In the genomic region with DNA sequence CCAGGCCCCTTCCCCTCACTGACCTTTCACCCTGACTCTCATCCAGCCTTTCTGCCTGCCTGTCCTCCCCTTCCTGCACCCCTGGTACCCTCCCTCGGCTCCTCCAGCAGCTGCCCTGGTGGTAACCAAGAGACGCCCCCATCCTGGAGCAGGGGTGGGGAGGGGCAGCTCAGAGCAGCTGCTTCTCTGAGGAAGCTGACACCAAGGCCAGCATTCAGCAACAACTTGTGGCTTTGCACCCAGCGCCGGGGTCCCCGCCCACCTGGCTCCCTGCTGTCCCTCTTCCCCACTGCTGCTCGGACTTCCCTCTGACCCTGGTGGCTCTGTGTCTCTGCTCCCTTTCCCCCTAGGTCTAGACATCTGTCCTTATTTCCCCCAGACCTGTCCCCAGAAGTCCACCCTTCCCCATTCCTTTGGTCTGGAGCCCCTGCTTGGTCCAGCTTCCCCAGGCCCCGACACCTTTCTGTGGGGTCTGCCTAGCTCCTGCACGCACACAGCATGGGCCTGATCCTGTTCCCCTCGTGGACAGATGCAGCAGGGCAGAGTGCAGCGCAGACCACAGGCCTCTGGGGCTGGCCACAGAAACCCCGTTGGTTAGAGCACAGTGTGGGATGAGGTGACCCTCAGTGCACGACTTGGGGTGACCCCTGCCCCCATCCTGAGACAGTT, we compare ENCODE assay signal across 16 cellular contexts. TPM values are rescaled to one million over a fixed set of nuclear protein-coding genes. Genes with fewer than 3 reads are reported as not detected.
A peak's percentile ranks its signal among the peaks of the same experiment; 100 is the strongest.
DNase-seq lines count a peak whose midpoint lies in the region; ATAC-seq and TF ChIP-seq lines count a peak whose summit lies in the region.
"Had no signal": no experiment of that assay in that cellular context is flagged by ENCODE, and none has a peak within 500 bp of the region (broad histone marks: within the 10 kb centered on the region; RNA-seq: fewer than 3 reads in every experiment).

No MANE protein-coding gene starts in this region.

- H3F3A ChIP-seq in neural progenitor cell (ENCODE audit: low read depth) = peaks cover 44% of the 10 kb centered on the region

- H3K4me2 ChIP-seq in IMR-90 (ENCODE audit: low read depth, low read length) (no peak overlapping the region), neural progenitor cell (no peak overlapping the region)

- no TSS peak for BruUV-seq in IMR-90 (replicated peaks; lab: Mats Ljungman, UMichigan)

- peaks cover 19% of the 10 kb centered on the region for H3K36me3 ChIP-seq in IMR-90 (ENCODE audit: control insufficient read depth, insufficient read depth, low read length)
- H3K36me3 ChIP-seq in neural progenitor cell = no peaks in the 10 kb centered on the region
- H3K36me3 ChIP-seq in upper lobe of right lung = peaks cover 6% of the 10 kb centered on the region

- no peaks in the 10 kb centered on the region for H4K20me1 ChIP-seq in IMR-90 (ENCODE audit: insufficient read depth, low read length)
- peaks cover 8% of the 10 kb centered on the region for H4K20me1 ChIP-seq in neural progenitor cell (ENCODE audit: low read depth)

- H3K79me1 ChIP-seq in IMR-90 (ENCODE audit: low read depth in 1 of 2, low read length in 2 of 2) = peaks cover 4 to 20% of the 10 kb centered on the region in 2 experiments; a peak in 2 of 4 replicates

- H2AK9ac ChIP-seq in IMR-90 (replicated peaks; ENCODE audit: low read depth, low read length, poor library complexity) = peak overlapping the region; percentile 81

- H3K27ac Mint-ChIP-seq in activated CD8-positive, alpha-beta T cell treated with anti-CD3 and anti-CD28 coated beads, Interleukin-2, amount 10 ng/mL, durations not matched to agents 7 days and 5 days = no peak overlapping the region
- H3K27ac Mint-ChIP-seq in neural progenitor cell = no peak overlapping the region
- H3K27ac Mint-ChIP-seq: activated B cell treated with CpG ODN at 0.5 μM for 24 hours; activated naive CD8-positive, alpha-beta T cell had no signal

- H3K4me3 Mint-ChIP-seq in activated CD8-positive, alpha-beta T cell treated with anti-CD3 and anti-CD28 coated beads, Interleukin-2, amount 10 ng/mL, durations not matched to agents 7 days and 5 days = no peak overlapping the region
- peak overlapping the region; percentile 33 for H3K4me3 Mint-ChIP-seq in neural progenitor cell
- H3K4me3 Mint-ChIP-seq: activated B cell treated with CpG ODN at 0.5 μM for 24 hours; activated naive CD8-positive, alpha-beta T cell had no signal

- H3K23ac ChIP-seq in IMR-90 (ENCODE audit: low read depth, low read length) = no peak overlapping the region

- TF ChIP-seq RAD21 in IMR-90 (IDR thresholded peaks at IDR 0.05; ENCODE audit: low read length) = no peak

- H3K27me3 Mint-ChIP-seq in activated CD8-positive, alpha-beta T cell treated with anti-CD3 and anti-CD28 coated beads, Interleukin-2, amount 10 ng/mL, durations not matched to agents 7 days and 5 days (ENCODE audit: low read depth) = peaks cover 6% of the 10 kb centered on the region
- H3K27me3 Mint-ChIP-seq in neural progenitor cell (ENCODE audit: insufficient read depth, low read depth) = peaks cover 6% of the 10 kb centered on the region

- no peaks in the 10 kb centered on the region for H3K9me3 Mint-ChIP-seq in activated CD8-positive, alpha-beta T cell treated with anti-CD3 and anti-CD28 coated beads, Interleukin-2, amount 10 ng/mL, durations not matched to agents 7 days and 5 days (ENCODE audit: insufficient read depth)
- H3K9me3 Mint-ChIP-seq in neural progenitor cell = no peaks in the 10 kb centered on the region
- H3K9me3 Mint-ChIP-seq: activated B cell treated with CpG ODN at 0.5 μM for 24 hours; CD4-positive, CD25-positive, alpha-beta regulatory T cell had no signal

- H3K4me3 ChIP-seq in IMR-90 (ENCODE audit: insufficient read depth, low read depth, low read length) (no peak overlapping the region), neural progenitor cell (no peak overlapping the region), upper lobe of right lung (no peak overlapping the region)
- H3K4me3 ChIP-seq: gastroesophageal sphincter, GM23248 had no signal

- H3K4me1 ChIP-seq in IMR-90 (ENCODE audit: control insufficient read depth, insufficient read depth, low read length) (peaks cover 7% of the 10 kb centered on the region; the same call in 1 of the 2 replicates), neural progenitor cell (peaks cover 21% of the 10 kb centered on the region), upper lobe of right lung (peaks cover 11% of the 10 kb centered on the region)

- TF ChIP-seq CTCF in IMR-90 (conservative IDR thresholded peaks at IDR 0.05; ENCODE audit: low read depth, low read length) (no peak), neural progenitor cell (IDR thresholded peaks at IDR 0.05) (no peak), upper lobe of right lung (IDR thresholded peaks at IDR 0.05) (no peak)

- dilution Hi-C loops in IMR-90 (cut with HindIII; ENCODE audit: low sequenced_read_pairs, unreplicated experiment) = no loop called here

- no peak overlapping the region for H2BK120ac ChIP-seq in IMR-90 (ENCODE audit: low read depth, low read length)

- in situ Hi-C loops in IMR-90 (cut with MboI; ENCODE audit: low sequenced_read_pairs) = loop anchor here (5.0 kb wide), 1 partner anchor 45 kb away; no protein-coding TSS in a partner anchor

- DNase-seq in DMS 273 (lab: John Stamatoyannopoulos, UW; ENCODE audit: unreplicated experiment) (peak; percentile 48), DMS 273 treated with DMSO at 0.1 percent for 48 hours (lab: John Stamatoyannopoulos, UW) (no peak), IMR-90 (no peak), neural progenitor cell (ENCODE audit: low spot score) (peak; percentile 33), AG08396 (ENCODE audit: low spot score) (no peak), upper lobe of right lung (no peak)
- peak; percentile 36 for DNase-seq in activated CD8-positive, alpha-beta T cell treated with anti-CD3 and anti-CD28 coated beads, Interleukin-2, amount 10 ng/mL, durations not matched to agents 7 days and 5 days
- DNase-seq in activated naive CD4-positive, alpha-beta T cell treated with anti-CD3 and anti-CD28 coated beads, Interleukin-2, amount 50 U/mL, for 16 hours = no peak
- DNase-seq: activated B cell treated with CpG ODN at 0.5 μM for 24 hours; CD4-positive, CD25-positive, alpha-beta regulatory T cell; GM23248; mesendoderm; NCI-H1092; NCI-H2227 treated with DMSO at 0.1 percent for 48 hours had no signal

- H2BK20ac ChIP-seq in IMR-90 (ENCODE audit: low read depth, low read length) = no peak overlapping the region

- no peak for TF ChIP-seq POLR2A in IMR-90 (IDR thresholded peaks at IDR 0.05; ENCODE audit: low read depth, low read length)

- H2AFZ ChIP-seq in IMR-90 (replicated peaks; ENCODE audit: low read length, poor library complexity) = no peak overlapping the region
- no peak overlapping the region for H2AFZ ChIP-seq in neural progenitor cell (replicated peaks)
- H2AFZ ChIP-seq: GM23248 had no signal

- H3K4me1 Mint-ChIP-seq in activated CD8-positive, alpha-beta T cell treated with anti-CD3 and anti-CD28 coated beads, Interleukin-2, amount 10 ng/mL, durations not matched to agents 7 days and 5 days (ENCODE audit: low read depth) = peaks cover 38% of the 10 kb centered on the region
- peaks cover 34% of the 10 kb centered on the region for H3K4me1 Mint-ChIP-seq in neural progenitor cell

- H3K27ac ChIP-seq in IMR-90 (ENCODE audit: insufficient read depth, low read length) (no peak overlapping the region), neural progenitor cell (no peak overlapping the region), upper lobe of right lung (no peak overlapping the region)
- H3K27ac ChIP-seq: gastroesophageal sphincter, GM23248 had no signal

- H3K27me3 ChIP-seq in IMR-90 (ENCODE audit: control insufficient read depth, insufficient read depth, low read length) (no peaks in the 10 kb centered on the region), neural progenitor cell (peaks cover 5% of the 10 kb centered on the region), upper lobe of right lung (peaks cover 3% of the 10 kb centered on the region)

- no peak overlapping the region for H4K91ac ChIP-seq in IMR-90 (ENCODE audit: insufficient read depth, low read depth, low read length)

- H3K9me1 ChIP-seq in IMR-90 (ENCODE audit: insufficient read depth, low read length) = peaks cover 7% of the 10 kb centered on the region; the same call in 1 of the 2 replicates

- no peak overlapping the region for H3K9ac ChIP-seq in IMR-90 (ENCODE audit: low read depth, low read length)
- H3K9ac ChIP-seq in neural progenitor cell = peak overlapping the region; percentile 27
- H3K9ac ChIP-seq: GM23248 had no signal

- H3K9me3 ChIP-seq in IMR-90 (ENCODE audit: control insufficient read depth, insufficient read depth, low read length) (no peaks in the 10 kb centered on the region), neural progenitor cell (ENCODE audit: low read depth) (no peaks in the 10 kb centered on the region), upper lobe of right lung (no peaks in the 10 kb centered on the region)
- H3K9me3 ChIP-seq: gastroesophageal sphincter had no signal

- H2BK15ac ChIP-seq in IMR-90 (ENCODE audit: low read depth, low read length) = no peak overlapping the region

- peaks cover 12% of the 10 kb centered on the region for H3K36me3 Mint-ChIP-seq in activated CD8-positive, alpha-beta T cell treated with anti-CD3 and anti-CD28 coated beads, Interleukin-2, amount 10 ng/mL, durations not matched to agents 7 days and 5 days (ENCODE audit: low read depth)
- no peaks in the 10 kb centered on the region for H3K36me3 Mint-ChIP-seq in neural progenitor cell
- H3K36me3 Mint-ChIP-seq: activated naive CD8-positive, alpha-beta T cell; CD4-positive, CD25-positive, alpha-beta regulatory T cell had no signal

- POLR2A ChIA-PET in IMR-90 (lab: Charles Lee; ENCODE audit: unreplicated experiment) = no interaction called here
- POLR2A ChIA-PET in activated CD8-positive, alpha-beta T cell treated with anti-CD3 and anti-CD28 coated beads, Interleukin-2, amount 10 ng/mL, durations not matched to agents 7 days and 5 days (lab: Charles Lee) = no interaction called here

- CTCF ChIA-PET in IMR-90 (lab: Yijun Ruan, JAX) = no interaction called here
- CTCF ChIA-PET in activated CD8-positive, alpha-beta T cell treated with anti-CD3 and anti-CD28 coated beads, Interleukin-2, amount 10 ng/mL, durations not matched to agents 7 days and 5 days (lab: Charles Lee) = no interaction called here

- no peak overlapping the region for H3K18ac ChIP-seq in IMR-90 (ENCODE audit: low read depth, low read length)

- peaks cover 10% of the 10 kb centered on the region for H3K79me2 ChIP-seq in neural progenitor cell (ENCODE audit: low read depth)

- H4K8ac ChIP-seq in IMR-90 (ENCODE audit: low read depth in 2 of 2, low read length in 2 of 2) = no peak overlapping the region

- H3K56ac ChIP-seq in IMR-90 (ENCODE audit: extremely low read depth, insufficient read depth, low read length) = no peak overlapping the region

- no peak overlapping the region for H4K5ac ChIP-seq in IMR-90 (ENCODE audit: low read depth, low read length)

- no peak for ATAC-seq in IMR-90 (ENCODE audit: low read depth)
- ATAC-seq in activated CD8-positive, alpha-beta T cell treated with anti-CD3 and anti-CD28 coated beads, Interleukin-2, amount 10 ng/mL, durations not matched to agents 7 days and 5 days = no peak
- no peak for ATAC-seq in upper lobe of right lung
- ATAC-seq: gastroesophageal sphincter had no signal

- no peak overlapping the region for H3K14ac ChIP-seq in IMR-90 (replicated peaks; ENCODE audit: low read depth, low read length)

- H2AK5ac ChIP-seq in IMR-90 (ENCODE audit: low read depth, low read length) = no peak overlapping the region

- no peak overlapping the region for H3K4ac ChIP-seq in IMR-90 (ENCODE audit: low read depth, low read length)

- intact Hi-C loops in IMR-90 (cut with micrococcal nuclease) (no loop called here), upper lobe of right lung (cut with DNase I) (loop anchor here (10.0 kb wide), 1 partner anchor 48 kb away; a partner anchor contains a TSS)

- WGBS in IMR-90 (ENCODE audit: extremely low coverage in 2 of 2, insufficient read length in 1 of 2), 2 experiments = 40% methylated on average over 1 of the region's 12 CpGs; no CpG with 5 or more reads in 1 of the 2 experiments

- H2BK5ac ChIP-seq in IMR-90 (ENCODE audit: low read depth, low read length, poor library complexity, severe bottlenecking) = no peak overlapping the region

RNA-seq across cellular contexts. Expression of a gene that starts 1.2 kb away (rescaled TPM):
- total RNA-seq in IMR-90 (2012; rRNA removed) = under 0.01 TPM in 1 of 2 replicates, not detected in the other
- 0.56 and 0.63 TPM in 2 replicates for polyA plus RNA-seq in IMR-90 (2012; rRNA removed)
- 0.35 and 0.36 TPM in 2 replicates for polyA plus RNA-seq in IMR-90 (2012; cell fraction: cytosol; rRNA removed)
- polyA plus RNA-seq in IMR-90 (2012; cell fraction: nucleus; rRNA removed; ENCODE audit: low replicate concordance) = 6.0 and 9.8 TPM in 2 replicates
- total RNA-seq in activated CD8-positive, alpha-beta T cell treated with anti-CD3 and anti-CD28 coated beads, Interleukin-2, amount 10 ng/mL, durations not matched to agents 7 days and 5 days = 1 to 10 TPM; 1.8 to 2.1 TPM
- total RNA-seq in neural progenitor cell (ENCODE audit: low replicate concordance) = 1.6 and 8.2 TPM in 2 replicates
- 0.46 TPM for total RNA-seq in upper lobe of right lung
- polyA plus RNA-seq: CD4-positive, CD25-positive, alpha-beta regulatory T cell had no signal

RNA-seq across cellular contexts. Expression of a gene that starts 13.5 kb away (rescaled TPM):
- total RNA-seq in IMR-90 (2012; rRNA removed) (3.9 and 4.7 TPM in 2 replicates), neural progenitor cell (ENCODE audit: low replicate concordance) (12.4 and 30.6 TPM in 2 replicates), upper lobe of right lung (51.9 TPM)
- polyA plus RNA-seq in IMR-90 (2012; rRNA removed) = 38.6 and 39.9 TPM in 2 replicates
- 21.8 and 35.0 TPM in 2 replicates for polyA plus RNA-seq in IMR-90 (2012; cell fraction: cytosol; rRNA removed)
- 206 and 313 TPM in 2 replicates for polyA plus RNA-seq in IMR-90 (2012; cell fraction: nucleus; rRNA removed; ENCODE audit: low replicate concordance)
- 10 to 100 TPM; 47.8 to 52.2 TPM for total RNA-seq in activated CD8-positive, alpha-beta T cell treated with anti-CD3 and anti-CD28 coated beads, Interleukin-2, amount 10 ng/mL, durations not matched to agents 7 days and 5 days

RNA-seq across cellular contexts. Expression of a gene that starts 31.0 kb away (rescaled TPM):
- 80.3 and 88.0 TPM in 2 replicates for total RNA-seq in IMR-90 (2012; rRNA removed)
- 126 and 131 TPM in 2 replicates for polyA plus RNA-seq in IMR-90 (2012; rRNA removed)
- 136 and 158 TPM in 2 replicates for polyA plus RNA-seq in IMR-90 (2012; cell fraction: cytosol; rRNA removed)
- 224 and 380 TPM in 2 replicates for polyA plus RNA-seq in IMR-90 (2012; cell fraction: nucleus; rRNA removed; ENCODE audit: low replicate concordance)
- 100 to 1,000 TPM; 150 to 153 TPM for total RNA-seq in activated CD8-positive, alpha-beta T cell treated with anti-CD3 and anti-CD28 coated beads, Interleukin-2, amount 10 ng/mL, durations not matched to agents 7 days and 5 days
- total RNA-seq in neural progenitor cell (ENCODE audit: low replicate concordance) = 74.0 and 131 TPM in 2 replicates
- total RNA-seq in upper lobe of right lung = 134 TPM

RNA-seq across cellular contexts. Expression of a gene that starts 47.9 kb away (rescaled TPM):
- total RNA-seq in IMR-90 (2012; rRNA removed) = 12.2 and 14.4 TPM in 2 replicates
- 20.0 and 21.9 TPM in 2 replicates for polyA plus RNA-seq in IMR-90 (2012; rRNA removed)
- 30.5 and 31.9 TPM in 2 replicates for polyA plus RNA-seq in IMR-90 (2012; cell fraction: cytosol; rRNA removed)
- polyA plus RNA-seq in IMR-90 (2012; cell fraction: nucleus; rRNA removed; ENCODE audit: low replicate concordance) = 31.9 and 59.2 TPM in 2 replicates
- total RNA-seq in activated CD8-positive, alpha-beta T cell treated with anti-CD3 and anti-CD28 coated beads, Interleukin-2, amount 10 ng/mL, durations not matched to agents 7 days and 5 days = 10 to 100 TPM; 22.5 to 23.2 TPM
- total RNA-seq in neural progenitor cell (ENCODE audit: low replicate concordance) = 9.1 and 22.0 TPM in 2 replicates
- 23.4 TPM for total RNA-seq in upper lobe of right lung

RNA-seq across cellular contexts. Expression of a gene that starts 54.3 kb away (rescaled TPM):
- total RNA-seq in IMR-90 (2012; rRNA removed) (10.3 and 12.9 TPM in 2 replicates), neural progenitor cell (ENCODE audit: low replicate concordance) (21.4 and 61.0 TPM in 2 replicates), upper lobe of right lung (118 TPM)
- polyA plus RNA-seq in IMR-90 (2012; rRNA removed) = 50.2 and 58.8 TPM in 2 replicates
- polyA plus RNA-seq in IMR-90 (2012; cell fraction: cytosol; rRNA removed) = 38.2 and 65.5 TPM in 2 replicates
- polyA plus RNA-seq in IMR-90 (2012; cell fraction: nucleus; rRNA removed; ENCODE audit: low replicate concordance) = 162 and 355 TPM in 2 replicates
- total RNA-seq in activated CD8-positive, alpha-beta T cell treated with anti-CD3 and anti-CD28 coated beads, Interleukin-2, amount 10 ng/mL, durations not matched to agents 7 days and 5 days = 100 to 1,000 TPM; 256 to 269 TPM

Comparison
In these comparisons a context has a peak if more than half of its experiments do, and no peak if none do; other contexts are left out.
1. DNase-seq: peak in DMS 273 (single experiment), activated CD8-positive, alpha-beta T cell treated with anti-CD3 and anti-CD28 coated beads, Interleukin-2, amount 10 ng/mL, durations not matched to agents 7 days and 5 days (single experiment) and neural progenitor cell (single experiment); none in DMS 273 treated with DMSO at 0.1 percent for 48 hours (single experiment), IMR-90 (single experiment), AG08396 (single experiment), upper lobe of right lung (single experiment) and activated naive CD4-positive, alpha-beta T cell treated with anti-CD3 and anti-CD28 coated beads, Interleukin-2, amount 50 U/mL, for 16 hours (single experiment).